ENCODE assay signal across 8 cellular contexts in the genomic region with DNA sequence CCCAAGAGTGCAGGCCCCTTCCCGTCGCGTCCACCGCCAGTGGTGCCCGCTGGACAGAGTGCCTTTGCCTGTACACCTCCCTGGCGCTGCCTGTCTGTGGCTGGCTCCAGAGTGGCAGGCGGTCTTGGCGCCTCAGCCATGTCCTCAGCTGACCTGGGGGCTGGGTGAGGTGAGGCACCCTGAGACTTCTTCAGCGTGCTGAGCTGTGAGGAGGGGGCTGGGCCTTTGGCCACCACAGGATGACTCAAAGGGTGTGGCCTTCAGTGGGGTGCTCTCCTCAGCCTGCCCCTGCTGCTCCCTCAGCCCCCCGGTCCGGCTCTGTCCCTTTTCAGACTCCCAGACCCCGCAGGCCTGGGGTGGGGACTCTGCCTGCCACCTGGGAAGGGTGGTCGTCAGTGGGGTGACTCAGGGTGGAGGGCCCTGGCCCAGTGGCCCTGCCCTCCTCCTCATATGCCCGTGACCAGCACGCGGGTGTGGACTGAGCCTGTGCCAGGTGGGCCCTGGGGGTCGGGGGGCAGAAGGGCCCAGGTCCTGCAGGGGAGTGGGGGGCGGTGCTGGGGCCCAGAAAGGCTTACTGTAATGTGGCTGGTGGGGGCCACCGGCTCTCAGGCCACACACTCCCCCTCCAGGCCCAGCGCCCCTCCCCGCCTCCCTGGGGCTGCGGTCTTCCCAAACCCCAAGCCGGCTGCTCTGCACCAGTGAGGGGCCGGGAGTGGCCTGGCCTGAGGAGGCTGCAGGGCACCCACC. TPM values are rescaled to one million over a fixed set of nuclear protein-coding genes. Genes with fewer than 3 reads are reported as not detected.
DNase-seq lines count a peak whose midpoint lies in the region; ATAC-seq and TF ChIP-seq lines count a peak whose summit lies in the region.

No MANE protein-coding gene starts in this region.

- peak overlapping the region; percentile 84 for H3K4me2 ChIP-seq in OCI-LY7 (ENCODE audit: low read length)

- intact Hi-C loops in OCI-LY7 (cut with micrococcal nuclease; ENCODE audit: unreplicated experiment) (loop anchor here (5.0 to 10.0 kb wide), 3 partner anchors 170 to 580 kb away; no protein-coding TSS in a partner anchor), lower lobe of right lung (cut with DNase I) (no loop called here), upper lobe of right lung (cut with DNase I) (loop anchor here (10.0 kb wide), 1 partner anchor 50 kb away; no protein-coding TSS in a partner anchor)

- ATAC-seq in lower lobe of right lung (peak; percentile 40 to 52), upper lobe of right lung (peak; percentile 51), HG02763 (IDR thresholded peaks at IDR 0.05; ENCODE audit: unreplicated experiment) (no peak), HG03565 (IDR thresholded peaks at IDR 0.05; ENCODE audit: unreplicated experiment) (no peak)

- DNase-seq in GDM1 (lab: John Stamatoyannopoulos, UW) (peak; percentile 26), OCI-LY7 (ENCODE audit: low spot score) (no peak), cardiac fibroblast (ENCODE audit: low read depth in 2 of 2) (peak; percentile 28 to 51), lower lobe of right lung (peak; percentile 88), upper lobe of right lung (peak; percentile 92), SIG-M5 treated with dmso at 0.1 percent for 504 hours (lab: John Stamatoyannopoulos, UW; ENCODE audit: unreplicated experiment) (no peak)

- POLR2A ChIA-PET in OCI-LY7 (lab: Charles Lee): no interaction called here

- no peaks in the 10 kb centered on the region for H3K9me2 ChIP-seq in OCI-LY7 (ENCODE audit: insufficient read depth, low read length)

- no peaks in the 10 kb centered on the region for H3K79me2 ChIP-seq in OCI-LY7 (ENCODE audit: insufficient read depth, low read depth, low read length)

- H3K9me3 ChIP-seq in OCI-LY7 (ENCODE audit: low read length): no peaks in the 10 kb centered on the region
- no peaks in the 10 kb centered on the region for H3K9me3 ChIP-seq in lower lobe of right lung
- no peaks in the 10 kb centered on the region for H3K9me3 ChIP-seq in upper lobe of right lung

- H3K27me3 ChIP-seq in lower lobe of right lung (ENCODE audit: low read depth): peaks cover under 1% of the 10 kb centered on the region
- H3K27me3 ChIP-seq in upper lobe of right lung: no peaks in the 10 kb centered on the region

- H3K27ac ChIP-seq in OCI-LY7 (ENCODE audit: low read depth, low read length, poor library complexity, severe bottlenecking): peak overlapping the region; percentile 92
- peak overlapping the region; percentile 99 for H3K27ac ChIP-seq in lower lobe of right lung
- H3K27ac ChIP-seq in upper lobe of right lung: peak overlapping the region; percentile 95

- BruUV-seq in OCI-LY7 (replicated peaks; lab: Mats Ljungman, UMichigan): no TSS peak

- CTCF ChIA-PET in OCI-LY7 (lab: Charles Lee; ENCODE audit: unreplicated experiment): no interaction called here

- H4K20me1 ChIP-seq in OCI-LY7 (ENCODE audit: insufficient read depth, low read length): no peaks in the 10 kb centered on the region

- H3K4me1 ChIP-seq in OCI-LY7 (ENCODE audit: insufficient read depth, low read length, poor library complexity, severe bottlenecking) (peaks cover 69% of the 10 kb centered on the region), lower lobe of right lung (peaks cover 83% of the 10 kb centered on the region), upper lobe of right lung (peaks cover 50% of the 10 kb centered on the region)

- TF ChIP-seq CTCF in OCI-LY7 (conservative IDR thresholded peaks at IDR 0.05; ENCODE audit: low read length) (no peak), cardiac fibroblast (IDR thresholded peaks at IDR 0.05; ENCODE audit: low read depth, low read length) (no peak), lower lobe of right lung (IDR thresholded peaks at IDR 0.05) (no peak), upper lobe of right lung (IDR thresholded peaks at IDR 0.05) (no peak)

- H3K36me3 ChIP-seq in OCI-LY7 (ENCODE audit: insufficient read depth, low read length) (no peaks in the 10 kb centered on the region), lower lobe of right lung (no peaks in the 10 kb centered on the region), upper lobe of right lung (no peaks in the 10 kb centered on the region)

- no peak overlapping the region for H2AFZ ChIP-seq in OCI-LY7 (ENCODE audit: low read length)

- H3K4me3 ChIP-seq in OCI-LY7 (ENCODE audit: low read depth, low read length, poor library complexity, severe bottlenecking) (peak overlapping the region; percentile 77), cardiac fibroblast (replicated peaks in 1 of 2; ENCODE audit: low read depth in 2 of 2, low read length in 2 of 2) (peak overlapping the region; percentile 36 to 50), lower lobe of right lung (peak overlapping the region; percentile 66), upper lobe of right lung (peak overlapping the region; percentile 63)

RNA-seq across cellular contexts. Expression of a gene that starts 15.9 kb away (rescaled TPM):
- 32.5 and 35.3 TPM in 2 replicates for total RNA-seq in OCI-LY7 (2014; rRNA removed; shearing (Covaris generic))
- total RNA-seq in OCI-LY7 (2022): 27.4 and 32.0 TPM in 2 replicates
- 42.7 TPM for total RNA-seq in lower lobe of right lung
- total RNA-seq in upper lobe of right lung: 44.2 TPM

RNA-seq across cellular contexts. Expression of a gene that starts 16.1 kb away (rescaled TPM):
- total RNA-seq in OCI-LY7 (2014; rRNA removed; shearing (Covaris generic)): 6.4 and 11.7 TPM in 2 replicates
- total RNA-seq in OCI-LY7 (2022) (11.4 and 14.0 TPM in 2 replicates), lower lobe of right lung (25.9 TPM), upper lobe of right lung (28.1 TPM)

RNA-seq across cellular contexts. Expression of a gene that starts 26.3 kb away (rescaled TPM):
- 74.3 and 81.7 TPM in 2 replicates for total RNA-seq in OCI-LY7 (2014; rRNA removed; shearing (Covaris generic))
- total RNA-seq in OCI-LY7 (2022) (60.5 and 66.5 TPM in 2 replicates), lower lobe of right lung (94.7 TPM), upper lobe of right lung (119 TPM)

Comparison
In these comparisons a context has a peak if more than half of its experiments do, and no peak if none do; other contexts are left out.
1. DNase-seq: peak in GDM1 (single experiment), cardiac fibroblast (2 of 2), lower lobe of right lung (single experiment) and upper lobe of right lung (single experiment); none in OCI-LY7 (single experiment) and SIG-M5 treated with dmso at 0.1 percent for 504 hours (single experiment).
2. ATAC-seq: peak in lower lobe of right lung (2 of 2) and upper lobe of right lung (single experiment); none in HG02763 (single experiment) and HG03565 (single experiment).
3. Peak in every context shown above with its lines, with median percentiles within 50 percentile points of each other: H3K27ac ChIP-seq and H3K4me3 ChIP-seq.